ENCODE assay signal across 10 cellular contexts in genomic region chr14:50822501-50823042, GRCh38. TPM values are rescaled to one million over a fixed set of nuclear protein-coding genes. Genes with fewer than 3 reads are reported as not detected.
A peak's percentile ranks its signal among the peaks of the same experiment; 100 is the strongest.
DNase-seq lines count a peak whose midpoint lies in the region; ATAC-seq lines count a peak whose summit lies in the region.
"Had no signal": no experiment of that assay in that cellular context is flagged by ENCODE, and none has a peak within 500 bp of the region (broad histone marks: within the 10 kb centered on the region; RNA-seq: fewer than 3 reads in every experiment).

No MANE protein-coding gene starts in this region.

- ATAC-seq in GM18498 (IDR thresholded peaks at IDR 0.05; ENCODE audit: unreplicated experiment), result peak; percentile 25
- ATAC-seq in HG03460 (IDR thresholded peaks at IDR 0.05; ENCODE audit: unreplicated experiment), result peak; percentile 30
- no peak for ATAC-seq in natural killer cell treated with Interleukin-12 subunit alpha and Interleukin-12 subunit beta and Interleukin-15 and Interleukin-18, amount 100 ng/mL, for 72 hours

- intact Hi-C loops in activated T-helper 1 cell treated with anti-CD3 and anti-CD28 coated beads, Interleukin-12 subunit alpha, Interleukin-12 subunit beta, Interleukin-2, Interleukin-4 antibody, amounts not matched to agents 30 ng/mL and 10 ng/mL and 1 ng/mL, durations not matched to agents 14 hours and 24 hours and 36 hours (cut with micrococcal nuclease), result loop anchor here (1.0 to 5.0 kb wide), 4 partner anchors 9 to 590 kb away; partner anchors contain the start of genes NIN and SOS2

- H3K4me3 Mint-ChIP-seq in activated T-helper 1 cell treated with anti-CD3 and anti-CD28 coated beads, Interleukin-12 subunit alpha, Interleukin-12 subunit beta, Interleukin-2, Interleukin-4 antibody, amounts not matched to agents 30 ng/mL and 10 ng/mL and 1 ng/mL, durations not matched to agents 14 hours and 24 hours and 36 hours, result peak overlapping the region; percentile 61
- H3K4me3 Mint-ChIP-seq in natural killer cell treated with Interleukin-12 subunit alpha and Interleukin-12 subunit beta and Interleukin-15 and Interleukin-18, amount 100 ng/mL, for 72 hours, result peak overlapping the region; percentile 84

- DNase-seq in activated T-helper 1 cell treated with anti-CD3 and anti-CD28 coated beads, Interleukin-12 subunit alpha, Interleukin-12 subunit beta, Interleukin-2, Interleukin-4 antibody, amounts not matched to agents 30 ng/mL and 10 ng/mL and 1 ng/mL, durations not matched to agents 14 hours and 24 hours and 36 hours (ENCODE audit: low spot score), result no peak
- DNase-seq in natural killer cell treated with Interleukin-12 subunit alpha and Interleukin-12 subunit beta and Interleukin-15 and Interleukin-18, amount 100 ng/mL, for 72 hours (ENCODE audit: low spot score), result no peak
- DNase-seq in NCI-H226, result no peak
- no peak for DNase-seq in HuH-7.5 (ENCODE audit: low spot score)
- DNase-seq in NCI-H2196 (lab: John Stamatoyannopoulos, UW; ENCODE audit: unreplicated experiment), result no peak
- DNase-seq in HT-29 (ENCODE audit: low spot score), result no peak
- DNase-seq: islet precursor cell, NCI-H187 had no signal

- H3K9me3 Mint-ChIP-seq in activated T-helper 1 cell treated with anti-CD3 and anti-CD28 coated beads, Interleukin-12 subunit alpha, Interleukin-12 subunit beta, Interleukin-2, Interleukin-4 antibody, amounts not matched to agents 30 ng/mL and 10 ng/mL and 1 ng/mL, durations not matched to agents 14 hours and 24 hours and 36 hours, result no peaks in the 10 kb centered on the region
- H3K9me3 Mint-ChIP-seq in natural killer cell treated with Interleukin-12 subunit alpha and Interleukin-12 subunit beta and Interleukin-15 and Interleukin-18, amount 100 ng/mL, for 72 hours, result no peaks in the 10 kb centered on the region

- peaks cover 2% of the 10 kb centered on the region for H3K27me3 Mint-ChIP-seq in activated T-helper 1 cell treated with anti-CD3 and anti-CD28 coated beads, Interleukin-12 subunit alpha, Interleukin-12 subunit beta, Interleukin-2, Interleukin-4 antibody, amounts not matched to agents 30 ng/mL and 10 ng/mL and 1 ng/mL, durations not matched to agents 14 hours and 24 hours and 36 hours (ENCODE audit: insufficient read depth)
- H3K27me3 Mint-ChIP-seq in natural killer cell treated with Interleukin-12 subunit alpha and Interleukin-12 subunit beta and Interleukin-15 and Interleukin-18, amount 100 ng/mL, for 72 hours, result no peaks in the 10 kb centered on the region

- peaks cover 80% of the 10 kb centered on the region for H3K4me1 Mint-ChIP-seq in activated T-helper 1 cell treated with anti-CD3 and anti-CD28 coated beads, Interleukin-12 subunit alpha, Interleukin-12 subunit beta, Interleukin-2, Interleukin-4 antibody, amounts not matched to agents 30 ng/mL and 10 ng/mL and 1 ng/mL, durations not matched to agents 14 hours and 24 hours and 36 hours (ENCODE audit: low read depth)
- H3K4me1 Mint-ChIP-seq in natural killer cell treated with Interleukin-12 subunit alpha and Interleukin-12 subunit beta and Interleukin-15 and Interleukin-18, amount 100 ng/mL, for 72 hours (ENCODE audit: low read depth in 2 of 2), result peaks cover 64 to 67% of the 10 kb centered on the region in 2 donors

- peaks cover 37% of the 10 kb centered on the region for H3K36me3 Mint-ChIP-seq in activated T-helper 1 cell treated with anti-CD3 and anti-CD28 coated beads, Interleukin-12 subunit alpha, Interleukin-12 subunit beta, Interleukin-2, Interleukin-4 antibody, amounts not matched to agents 30 ng/mL and 10 ng/mL and 1 ng/mL, durations not matched to agents 14 hours and 24 hours and 36 hours (ENCODE audit: low read depth)
- peaks cover 8% of the 10 kb centered on the region for H3K36me3 Mint-ChIP-seq in natural killer cell treated with Interleukin-12 subunit alpha and Interleukin-12 subunit beta and Interleukin-15 and Interleukin-18, amount 100 ng/mL, for 72 hours

- peak overlapping the region; percentile 74 for H3K27ac Mint-ChIP-seq in activated T-helper 1 cell treated with anti-CD3 and anti-CD28 coated beads, Interleukin-12 subunit alpha, Interleukin-12 subunit beta, Interleukin-2, Interleukin-4 antibody, amounts not matched to agents 30 ng/mL and 10 ng/mL and 1 ng/mL, durations not matched to agents 14 hours and 24 hours and 36 hours
- peak overlapping the region; percentile 78 to 88 for H3K27ac Mint-ChIP-seq in natural killer cell treated with Interleukin-12 subunit alpha and Interleukin-12 subunit beta and Interleukin-15 and Interleukin-18, amount 100 ng/mL, for 72 hours

RNA-seq across cellular contexts. Expression of gene NIN, which starts 8.4 kb away (rescaled TPM):
- total RNA-seq in activated T-helper 1 cell treated with anti-CD3 and anti-CD28 coated beads, Interleukin-12 subunit alpha, Interleukin-12 subunit beta, Interleukin-2, Interleukin-4 antibody, amounts not matched to agents 30 ng/mL and 10 ng/mL and 1 ng/mL, durations not matched to agents 14 hours and 24 hours and 36 hours, result 39.9 and 43.3 TPM in 2 replicates
- total RNA-seq in natural killer cell treated with Interleukin-12 subunit alpha and Interleukin-12 subunit beta and Interleukin-15 and Interleukin-18, amount 100 ng/mL, for 72 hours, result 10 to 100 TPM; 52.0 to 74.5 TPM
- total RNA-seq in HT-29 (2014; rRNA removed; shearing (Covaris generic)), result 5.9 and 12.4 TPM in 2 replicates

RNA-seq across cellular contexts. Expression of gene ABHD12B, which starts 49.3 kb away (rescaled TPM):
- total RNA-seq in activated T-helper 1 cell treated with anti-CD3 and anti-CD28 coated beads, Interleukin-12 subunit alpha, Interleukin-12 subunit beta, Interleukin-2, Interleukin-4 antibody, amounts not matched to agents 30 ng/mL and 10 ng/mL and 1 ng/mL, durations not matched to agents 14 hours and 24 hours and 36 hours, result not detected in 2 replicates
- total RNA-seq in natural killer cell treated with Interleukin-12 subunit alpha and Interleukin-12 subunit beta and Interleukin-15 and Interleukin-18, amount 100 ng/mL, for 72 hours, result under 1 TPM in 1 of 2 donors, not detected in 1; 0.73 TPM
- not detected in 2 replicates for total RNA-seq in HT-29 (2014; rRNA removed; shearing (Covaris generic))

Comparison
In these comparisons a context has a peak if more than half of its experiments do, and no peak if none do; other contexts are left out.
1. ATAC-seq: peak in GM18498 (single experiment) and HG03460 (single experiment); none in natural killer cell treated with Interleukin-12 subunit alpha and Interleukin-12 subunit beta and Interleukin-15 and Interleukin-18, amount 100 ng/mL, for 72 hours (0 of 2).